16 cellular contexts compared by ENCODE assay signal in the genomic region with DNA sequence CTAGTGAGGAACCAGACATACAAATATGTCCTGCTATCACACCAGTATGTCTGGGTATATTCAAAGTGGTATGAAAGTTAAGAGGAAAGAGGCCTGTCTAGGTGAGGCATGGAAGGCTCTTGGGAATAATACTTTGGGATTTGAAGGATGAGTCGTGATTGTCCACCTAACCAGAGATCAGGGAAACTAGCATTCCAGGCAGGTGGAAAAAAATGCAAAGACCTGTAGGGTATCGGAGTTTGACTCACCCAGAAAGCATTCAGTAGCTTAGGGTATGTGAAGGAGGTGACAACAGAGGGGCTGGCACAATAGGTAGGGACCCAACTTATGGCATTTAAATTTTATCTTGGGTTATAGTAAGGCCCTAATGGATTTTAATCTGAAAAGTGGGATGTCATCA. TPM values are rescaled to one million over a fixed set of nuclear protein-coding genes. Genes with fewer than 3 reads are reported as not detected.
DNase-seq lines count a peak whose midpoint lies in the region; ATAC-seq, FAIRE-seq and TF ChIP-seq lines count a peak whose summit lies in the region.
"Had no signal": no experiment of that assay in that cellular context is flagged by ENCODE, and none has a peak within 500 bp of the region (broad histone marks: within the 10 kb centered on the region; RNA-seq: fewer than 3 reads in every experiment).

No MANE protein-coding gene starts in this region.

- H3K4me1 ChIP-seq in stomach smooth muscle (ENCODE audit: control insufficient read depth, insufficient read depth, low read length) (peaks cover 65% of the 10 kb centered on the region), upper lobe of right lung (peaks cover 56% of the 10 kb centered on the region)

- no peak for FAIRE-seq in GM19239 (lab: Jason Lieb, UNC)

- H3K27me3 ChIP-seq in stomach smooth muscle (ENCODE audit: control insufficient read depth in 1 of 2, insufficient read depth in 2 of 2, low read length in 2 of 2) (no peaks in the 10 kb centered on the region), upper lobe of right lung (no peaks in the 10 kb centered on the region)
- H3K27me3 ChIP-seq: body of pancreas, Peyer's patch had no signal

- H3K36me3 Mint-ChIP-seq in activated naive CD8-positive, alpha-beta T cell, result peaks cover 2% of the 10 kb centered on the region
- H3K36me3 Mint-ChIP-seq in activated naive CD8-positive, alpha-beta T cell treated with anti-CD3 and anti-CD28 coated beads for 36 hours, result peaks cover 10% of the 10 kb centered on the region
- H3K36me3 Mint-ChIP-seq in WTC11, result peaks cover 36% of the 10 kb centered on the region
- H3K36me3 Mint-ChIP-seq in immature natural killer cell, result peaks cover 5 to 26% (median 14%) of the 10 kb centered on the region in 3 donors

- no peaks in the 10 kb centered on the region for H3K9me3 Mint-ChIP-seq in activated naive CD8-positive, alpha-beta T cell (ENCODE audit: low read depth)
- no peaks in the 10 kb centered on the region for H3K9me3 Mint-ChIP-seq in activated naive CD8-positive, alpha-beta T cell treated with anti-CD3 and anti-CD28 coated beads for 36 hours
- no peaks in the 10 kb centered on the region for H3K9me3 Mint-ChIP-seq in WTC11
- no peaks in the 10 kb centered on the region for H3K9me3 Mint-ChIP-seq in immature natural killer cell

- intact Hi-C loops in upper lobe of right lung (cut with DNase I), result no loop called here

- H3K9ac ChIP-seq in stomach smooth muscle (ENCODE audit: low read length in 2 of 2), result no peak overlapping the region

- CTCF ChIA-PET in WTC11 (lab: Charles Lee), result interaction anchor here (3.3 kb wide), 1 partner anchor 43 kb away, joined by 21 read pairs; no protein-coding TSS in a partner anchor

- no peaks in the 10 kb centered on the region for H3K9me3 ChIP-seq in stomach smooth muscle (ENCODE audit: control insufficient read depth in 2 of 2, low read length in 2 of 2)
- H3K9me3 ChIP-seq in upper lobe of right lung, result no peaks in the 10 kb centered on the region
- H3K9me3 ChIP-seq: body of pancreas, HAP-1, Peyer's patch had no signal

- H3K36me3 ChIP-seq in stomach smooth muscle (ENCODE audit: control insufficient read depth in 2 of 2, insufficient read depth in 2 of 2, low read length in 2 of 2) (peaks cover 17 to 25% of the 10 kb centered on the region in 2 donors), upper lobe of right lung (peaks cover 35% of the 10 kb centered on the region)

- H3K27ac ChIP-seq in stomach smooth muscle (ENCODE audit: low read length), result peak overlapping the region; percentile 93
- H3K27ac ChIP-seq in upper lobe of right lung, result no peak overlapping the region

- peaks cover 67% of the 10 kb centered on the region for H3K4me1 Mint-ChIP-seq in activated naive CD8-positive, alpha-beta T cell (ENCODE audit: low read depth)
- H3K4me1 Mint-ChIP-seq in activated naive CD8-positive, alpha-beta T cell treated with anti-CD3 and anti-CD28 coated beads for 36 hours, result peaks cover 49% of the 10 kb centered on the region
- H3K4me1 Mint-ChIP-seq in WTC11 (peaks cover 33% of the 10 kb centered on the region), immature natural killer cell (peaks cover 72 to 73% of the 10 kb centered on the region in 2 donors)

- peak overlapping the region; percentile 91 for H3K4me3 Mint-ChIP-seq in activated naive CD8-positive, alpha-beta T cell
- no peak overlapping the region for H3K4me3 Mint-ChIP-seq in activated naive CD8-positive, alpha-beta T cell treated with anti-CD3 and anti-CD28 coated beads for 36 hours
- H3K4me3 Mint-ChIP-seq in WTC11 (peak overlapping the region; percentile 90), immature natural killer cell (peak overlapping the region; percentile 91 to 96 (median 92))

- TF ChIP-seq CTCF in WTC11 (IDR thresholded peaks at IDR 0.05) (no peak), upper lobe of right lung (IDR thresholded peaks at IDR 0.05) (no peak)

- POLR2A ChIA-PET in WTC11 (lab: Charles Lee), result interaction anchor here (0.9 kb wide), 1 partner anchor 34 kb away, joined by 5 read pairs; no protein-coding TSS in a partner anchor

- no peaks in the 10 kb centered on the region for H3K27me3 Mint-ChIP-seq in activated naive CD8-positive, alpha-beta T cell
- no peaks in the 10 kb centered on the region for H3K27me3 Mint-ChIP-seq in activated naive CD8-positive, alpha-beta T cell treated with anti-CD3 and anti-CD28 coated beads for 36 hours
- H3K27me3 Mint-ChIP-seq in WTC11 (ENCODE audit: low read depth) (peaks cover 24% of the 10 kb centered on the region), immature natural killer cell (ENCODE audit: low read depth in 3 of 3) (peaks cover 0 to 6% (median 5%) of the 10 kb centered on the region in 3 donors)

- H3K4me3 ChIP-seq in stomach smooth muscle (ENCODE audit: low read length in 2 of 2), result peak overlapping the region in 1 of 2 donors; percentile 93
- no peak overlapping the region for H3K4me3 ChIP-seq in upper lobe of right lung

- H3K27ac Mint-ChIP-seq in activated naive CD8-positive, alpha-beta T cell, result no peak overlapping the region
- H3K27ac Mint-ChIP-seq in activated naive CD8-positive, alpha-beta T cell treated with anti-CD3 and anti-CD28 coated beads for 36 hours, result no peak overlapping the region
- H3K27ac Mint-ChIP-seq in WTC11 (no peak overlapping the region), immature natural killer cell (peak overlapping the region; percentile 82 to 97 (median 92))

- DNase-seq in activated naive CD8-positive, alpha-beta T cell treated with anti-CD3 and anti-CD28 coated beads for 36 hours, result no peak
- DNase-seq in WTC11 (ENCODE audit: low spot score) (no peak), immature natural killer cell (no peak), GM19239 (ENCODE audit: insufficient read length, low spot score) (no peak), HuH-7.5 (ENCODE audit: low spot score) (no peak), upper lobe of right lung (no peak)
- DNase-seq: activated CD8-positive, alpha-beta memory T cell treated with anti-CD3 and anti-CD28 coated beads, Interleukin-2, amount 50 U/mL, for 48 hours; body of pancreas; NCI-H1092; Peyer's patch; stimulated activated naive CD4-positive, alpha-beta T cell had no signal

- ATAC-seq in WTC11 (no peak), upper lobe of right lung (no peak)
- ATAC-seq: body of pancreas had no signal

TF ChIP-seq in WTC11, 78 proteins besides CTCF, POLR2A, EP300 and RAD21 (continues in another document):
- TF ChIP-seq CREB1 (CRISPR knock-in tag; IDR thresholded peaks at IDR 0.05), result no peak
- TF ChIP-seq, protein P1, sequence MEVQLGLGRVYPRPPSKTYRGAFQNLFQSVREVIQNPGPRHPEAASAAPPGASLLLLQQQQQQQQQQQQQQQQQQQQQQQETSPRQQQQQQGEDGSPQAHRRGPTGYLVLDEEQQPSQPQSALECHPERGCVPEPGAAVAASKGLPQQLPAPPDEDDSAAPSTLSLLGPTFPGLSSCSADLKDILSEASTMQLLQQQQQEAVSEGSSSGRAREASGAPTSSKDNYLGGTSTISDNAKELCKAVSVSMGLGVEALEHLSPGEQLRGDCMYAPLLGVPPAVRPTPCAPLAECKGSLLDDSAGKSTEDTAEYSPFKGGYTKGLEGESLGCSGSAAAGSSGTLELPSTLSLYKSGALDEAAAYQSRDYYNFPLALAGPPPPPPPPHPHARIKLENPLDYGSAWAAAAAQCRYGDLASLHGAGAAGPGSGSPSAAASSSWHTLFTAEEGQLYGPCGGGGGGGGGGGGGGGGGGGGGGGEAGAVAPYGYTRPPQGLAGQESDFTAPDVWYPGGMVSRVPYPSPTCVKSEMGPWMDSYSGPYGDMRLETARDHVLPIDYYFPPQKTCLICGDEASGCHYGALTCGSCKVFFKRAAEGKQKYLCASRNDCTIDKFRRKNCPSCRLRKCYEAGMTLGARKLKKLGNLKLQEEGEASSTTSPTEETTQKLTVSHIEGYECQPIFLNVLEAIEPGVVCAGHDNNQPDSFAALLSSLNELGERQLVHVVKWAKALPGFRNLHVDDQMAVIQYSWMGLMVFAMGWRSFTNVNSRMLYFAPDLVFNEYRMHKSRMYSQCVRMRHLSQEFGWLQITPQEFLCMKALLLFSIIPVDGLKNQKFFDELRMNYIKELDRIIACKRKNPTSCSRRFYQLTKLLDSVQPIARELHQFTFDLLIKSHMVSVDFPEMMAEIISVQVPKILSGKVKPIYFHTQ (CRISPR knock-in tag; IDR thresholded peaks at IDR 0.05), result no peak

RNA-seq across cellular contexts. Expression of a gene that starts 0.9 kb away (rescaled TPM):
- total RNA-seq in activated naive CD8-positive, alpha-beta T cell treated with anti-CD3 and anti-CD28 coated beads for 36 hours, result 10 to 100 TPM; 15.6 to 16.9 TPM
- total RNA-seq in WTC11 (2021), result 13.2 to 13.7 TPM (median 13.6 TPM) in 3 replicates
- 10 to 100 TPM in 1 of 3 donors, 1 to 10 TPM in 2; 4.8 to 20.1 (median 8.2) TPM for polyA plus RNA-seq in immature natural killer cell
- total RNA-seq in upper lobe of right lung, result 18.1 TPM

RNA-seq across cellular contexts. Expression of a gene that starts 1.9 kb away (rescaled TPM):
- 10 to 100 TPM; 93.1 to 93.6 TPM for total RNA-seq in activated naive CD8-positive, alpha-beta T cell treated with anti-CD3 and anti-CD28 coated beads for 36 hours
- total RNA-seq in WTC11 (2021), result 167 to 173 TPM (median 171 TPM) in 3 replicates
- 100 to 1,000 TPM; 213 to 272 (median 263) TPM for polyA plus RNA-seq in immature natural killer cell
- 92.9 TPM for total RNA-seq in upper lobe of right lung

RNA-seq across cellular contexts. Expression of a gene that starts 7.2 kb away (rescaled TPM):
- total RNA-seq in activated naive CD8-positive, alpha-beta T cell treated with anti-CD3 and anti-CD28 coated beads for 36 hours, result 1 to 10 TPM in 1 of 2 experiments, under 1 TPM in 1; 0.91 to 1.0 TPM
- total RNA-seq in WTC11 (2021) (0.57 to 1.1 TPM (median 0.82 TPM) in 3 replicates), upper lobe of right lung (0.78 TPM)
- 1 to 10 TPM in 2 of 3 donors, not detected in 1; 1.2 to 1.5 TPM for polyA plus RNA-seq in immature natural killer cell

RNA-seq across cellular contexts. Expression of a gene that starts 31.6 kb away (rescaled TPM):
- total RNA-seq in activated naive CD8-positive, alpha-beta T cell treated with anti-CD3 and anti-CD28 coated beads for 36 hours, result not detected
- total RNA-seq in WTC11 (2021) (not detected in 3 replicates), upper lobe of right lung (not detected)
- polyA plus RNA-seq in immature natural killer cell, result not detected
- total RNA-seq: body of pancreas, epithelial cell of proximal tubule, mesenteric fat pad had no signal

Comparison
In these comparisons a context has a peak if more than half of its experiments do, and no peak if none do; other contexts are left out.
1. H3K27ac Mint-ChIP-seq: peak in immature natural killer cell (6 of 6); none in activated naive CD8-positive, alpha-beta T cell (single experiment), activated naive CD8-positive, alpha-beta T cell treated with anti-CD3 and anti-CD28 coated beads for 36 hours (single experiment) and WTC11 (single experiment).